In the genomic region with DNA sequence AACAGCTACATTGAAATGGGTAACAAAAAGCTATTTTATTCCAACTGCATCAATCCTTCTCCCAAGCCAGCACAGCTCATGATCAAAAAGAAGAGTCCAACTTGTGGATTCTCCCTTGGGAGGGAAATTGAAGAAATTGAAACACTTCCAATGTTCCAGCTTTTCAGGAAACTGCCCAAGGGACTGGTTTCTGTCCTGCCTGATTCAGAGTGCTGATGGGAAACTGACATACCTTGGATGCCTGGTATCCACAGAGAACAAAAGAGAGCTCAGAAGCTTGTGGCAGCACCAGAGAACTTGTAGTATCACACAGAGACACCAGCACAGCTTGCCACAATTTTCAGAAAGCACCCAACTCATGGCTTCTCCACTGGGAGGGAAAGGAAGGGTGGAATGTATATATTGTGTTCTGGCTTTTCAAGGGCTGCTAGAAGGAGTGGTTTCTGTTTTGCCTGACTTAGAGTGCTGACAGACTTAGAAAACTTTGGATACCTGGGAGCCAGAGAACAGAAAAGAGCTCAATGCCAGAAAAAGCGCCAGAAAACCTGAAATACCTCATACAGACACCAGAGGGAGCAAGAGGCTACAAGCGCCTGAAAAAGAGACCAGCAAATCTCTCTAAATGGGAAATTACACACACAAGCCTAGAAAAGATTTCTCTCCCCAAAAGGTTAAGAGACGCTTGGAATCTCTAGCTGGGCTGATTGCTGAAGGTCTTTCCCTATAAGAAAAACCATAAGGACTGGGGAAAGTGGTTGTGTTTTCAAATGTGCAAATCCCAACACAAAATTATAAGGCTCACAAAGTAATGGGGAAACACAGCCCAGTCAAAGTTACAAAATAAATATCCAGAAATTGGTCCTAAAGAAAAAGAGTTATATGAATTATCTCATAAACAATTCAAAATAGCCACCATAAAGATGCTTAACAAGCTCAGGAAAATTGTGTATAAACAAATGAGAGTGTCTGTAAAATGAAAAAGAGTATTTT, we compare ENCODE assay signal across 8 cellular contexts.
DNase-seq lines count a peak whose midpoint lies in the region; TF ChIP-seq lines count a peak whose summit lies in the region.

No MANE protein-coding gene starts in this region.

- H3K4me3 ChIP-seq in AG04450 (ENCODE audit: low read depth, low read length) (no peak overlapping the region), endodermal cell (ENCODE audit: low read length) (no peak overlapping the region), mesenchymal stem cell (ENCODE audit: insufficient read depth in 1 of 2, low read depth in 1 of 2, low read length in 2 of 2) (no peak overlapping the region)

- H3K9me3 Mint-ChIP-seq in endodermal cell, result peaks cover 5% of the 10 kb centered on the region

- no peak overlapping the region for H2AFZ ChIP-seq in mesenchymal stem cell (ENCODE audit: low read depth, low read length)

- H3K36me3 ChIP-seq in endodermal cell (ENCODE audit: control insufficient read depth, insufficient read depth, low read length) (no peaks in the 10 kb centered on the region), mesenchymal stem cell (ENCODE audit: control insufficient read depth in 1 of 2, insufficient read depth in 2 of 2, low read depth in 1 of 2, low read length in 2 of 2) (no peaks in the 10 kb centered on the region)

- no peaks in the 10 kb centered on the region for H3K79me1 ChIP-seq in mesenchymal stem cell (replicated peaks; ENCODE audit: low read length, poor library complexity, severe bottlenecking)

- no peak overlapping the region for H2BK5ac ChIP-seq in mesenchymal stem cell (ENCODE audit: low read depth, low read length, poor library complexity, severe bottlenecking)

- H3K4me2 ChIP-seq in mesenchymal stem cell (ENCODE audit: low read length, poor library complexity, severe bottlenecking), result no peak overlapping the region

- H3K4me1 ChIP-seq in endodermal cell (ENCODE audit: control insufficient read depth, insufficient read depth, low read length), result peaks cover 7% of the 10 kb centered on the region
- no peaks in the 10 kb centered on the region for H3K4me1 ChIP-seq in mesenchymal stem cell (ENCODE audit: control insufficient read depth, insufficient read depth, low read depth, low read length)

- H2AK5ac ChIP-seq in mesenchymal stem cell (ENCODE audit: low read length, severe bottlenecking), result no peak overlapping the region

- peaks cover 11% of the 10 kb centered on the region for H3K27me3 Mint-ChIP-seq in endodermal cell (ENCODE audit: insufficient read depth)

- 0 to 7% methylated on average over 2 to 3 of the region's 3 CpGs for WGBS in endodermal cell (ENCODE audit: insufficient coverage in 1 of 2, insufficient read length in 1 of 2), 2 experiments
- WGBS in mesenchymal stem cell, result 0% methylated on average over 2 of the region's 3 CpGs

- no peak overlapping the region for H2BK120ac ChIP-seq in mesenchymal stem cell (ENCODE audit: low read depth, low read length)

- H3K14ac ChIP-seq in mesenchymal stem cell (ENCODE audit: low read length in 2 of 2), result no peak overlapping the region

- peak; percentile 90 for TF ChIP-seq CTCF in AG04450 (IDR thresholded peaks at IDR 0.05; ENCODE audit: low read depth, low read length)
- TF ChIP-seq CTCF in GM10266 (IDR thresholded peaks at IDR 0.05; ENCODE audit: control insufficient read depth, insufficient read depth, low read depth, missing control alignments), result peak; percentile 71
- peak; percentile 87 for TF ChIP-seq CTCF in endodermal cell (conservative IDR thresholded peaks at IDR 0.05)

- POLR2A ChIA-PET in AG04450 (lab: Yijun Ruan, JAX), result interaction anchor here (1.2 kb wide), 1 partner anchor 178 kb away, joined by 3 read pairs; no protein-coding TSS in a partner anchor

- peaks cover 4% of the 10 kb centered on the region for H3K27me3 ChIP-seq in AG04450 (ENCODE audit: control insufficient read depth, insufficient read depth, low read length)
- no peaks in the 10 kb centered on the region for H3K27me3 ChIP-seq in endodermal cell (ENCODE audit: control insufficient read depth, insufficient read depth, low read length, poor library complexity, severe bottlenecking)
- peaks cover 0 to 3% of the 10 kb centered on the region in 2 experiments for H3K27me3 ChIP-seq in mesenchymal stem cell (ENCODE audit: control insufficient read depth in 1 of 2, insufficient read depth in 1 of 2, low read length in 2 of 2)

- H4K91ac ChIP-seq in mesenchymal stem cell (ENCODE audit: low read length), result no peak overlapping the region

- H3K27ac ChIP-seq in AG04450 (ENCODE audit: low read depth, low read length) (no peak overlapping the region), endodermal cell (ENCODE audit: low read depth, low read length) (no peak overlapping the region), mesenchymal stem cell (ENCODE audit: low read length, poor library complexity, severe bottlenecking) (no peak overlapping the region)

- H2BK12ac ChIP-seq in mesenchymal stem cell (ENCODE audit: low read length in 2 of 2), result no peak overlapping the region

- CTCF ChIA-PET in AG04450 (lab: Charles Lee), result interaction anchor here (0.5 to 4.3 kb wide), 115 partner anchors 8 to 1070 kb away, joined by 3 to 127 read pairs (median 5); a partner anchor contains a TSS

- H4K8ac ChIP-seq in mesenchymal stem cell (ENCODE audit: low read length), result no peak overlapping the region

- H3K9ac ChIP-seq in endodermal cell (ENCODE audit: extremely low read depth, low read length, poor library complexity, severe bottlenecking), result no peak overlapping the region
- peak overlapping the region; percentile 11 for H3K9ac ChIP-seq in mesenchymal stem cell (ENCODE audit: low read length)

- H3K18ac ChIP-seq in mesenchymal stem cell (ENCODE audit: low read depth in 1 of 2, low read length in 2 of 2), result no peak overlapping the region

- H3K23ac ChIP-seq in mesenchymal stem cell (ENCODE audit: low read length in 2 of 2), result no peak overlapping the region

- DNase-seq in AG04450 (ENCODE audit: low read depth, low spot score) (peak; percentile 8), GM10266 (ENCODE audit: extremely low spot score) (peak; percentile 54), LoVo (ENCODE audit: low spot score) (peak; percentile 64), SHP77 (lab: John Stamatoyannopoulos, UW) (peak; percentile 8 to 46), endodermal cell (peak; percentile 85), mesenchymal stem cell (peak; percentile 57), activated gamma-delta T cell treated with Interleukin-2 at 50 U/mL for 16 hours (no peak), KG1 (lab: John Stamatoyannopoulos, UW) (no peak)

- H2BK15ac ChIP-seq in mesenchymal stem cell (ENCODE audit: low read depth, poor library complexity, severe bottlenecking), result no peak overlapping the region

- peak overlapping the region; percentile 27 for H3K27ac Mint-ChIP-seq in endodermal cell

- H3K4me1 Mint-ChIP-seq in endodermal cell, result peaks cover 20% of the 10 kb centered on the region

- no peak overlapping the region for H3K4ac ChIP-seq in mesenchymal stem cell (ENCODE audit: low read depth in 1 of 2, low read length in 2 of 2)

- H3K9me3 ChIP-seq in AG04450 (ENCODE audit: control insufficient read depth, insufficient read depth, low read length) (no peaks in the 10 kb centered on the region), endodermal cell (ENCODE audit: control insufficient read depth, low read length) (peaks cover 21% of the 10 kb centered on the region), mesenchymal stem cell (ENCODE audit: control insufficient read depth, low read length) (no peaks in the 10 kb centered on the region)

- H3K36me3 Mint-ChIP-seq in endodermal cell (ENCODE audit: low read depth), result no peaks in the 10 kb centered on the region

- no peak overlapping the region for H3K4me3 Mint-ChIP-seq in endodermal cell

Comparison
In these comparisons a context has a peak if more than half of its experiments do, and no peak if none do; other contexts are left out.
1. DNase-seq: peak in AG04450 (single experiment), GM10266 (single experiment), LoVo (single experiment), SHP77 (2 of 2), endodermal cell (single experiment) and mesenchymal stem cell (single experiment); none in activated gamma-delta T cell treated with Interleukin-2 at 50 U/mL for 16 hours (single experiment) and KG1 (single experiment).
2. Peak in every context shown above with its lines, with median percentiles within 50 percentile points of each other: CTCF ChIP-seq.